24 cellular contexts compared by ENCODE assay signal in genomic region chr16:50306287-50306686, GRCh38. TPM values are rescaled to one million over a fixed set of nuclear protein-coding genes. Genes with fewer than 3 reads are reported as not detected.
DNase-seq lines count a peak whose midpoint lies in the region; ATAC-seq and TF ChIP-seq lines count a peak whose summit lies in the region.
"Had no signal": no experiment of that assay in that cellular context is flagged by ENCODE, and none has a peak within 500 bp of the region (broad histone marks: within the 10 kb centered on the region; RNA-seq: fewer than 3 reads in every experiment).

No MANE protein-coding gene starts in this region.

- no peak overlapping the region for H3K4me3 ChIP-seq in sigmoid colon
- H3K4me3 ChIP-seq: body of pancreas, hepatocyte had no signal

- WGBS in sigmoid colon, 2 donors: 84 to 89% methylated on average over 9 of the region's 9 CpGs

- peaks cover 4% of the 10 kb centered on the region for H3K4me1 Mint-ChIP-seq in activated T-cell treated with anti-CD3 and anti-CD28 coated beads, Interleukin-2, amount 50 U/mL, for 24 hours (ENCODE audit: low read depth)
- H3K4me1 Mint-ChIP-seq in immature natural killer cell: peaks cover 20 to 32% of the 10 kb centered on the region in 2 donors
- H3K4me1 Mint-ChIP-seq: nephron had no signal

- ATAC-seq in HG03045 (IDR thresholded peaks at IDR 0.05; ENCODE audit: unreplicated experiment): no peak
- ATAC-seq: body of pancreas, PC-3, T-helper 17 cell had no signal

- H3K27me3 ChIP-seq in sigmoid colon: no peaks in the 10 kb centered on the region
- H3K27me3 ChIP-seq: body of pancreas, hepatocyte had no signal

- no peaks in the 10 kb centered on the region for H3K27me3 Mint-ChIP-seq in activated T-cell treated with anti-CD3 and anti-CD28 coated beads, Interleukin-2, amount 50 U/mL, for 24 hours
- H3K27me3 Mint-ChIP-seq in immature natural killer cell (ENCODE audit: low read depth in 3 of 3): peaks cover 4 to 16% (median 11%) of the 10 kb centered on the region in 3 donors
- H3K27me3 Mint-ChIP-seq: activated naive CD4-positive, alpha-beta T cell treated with anti-CD3 and anti-CD28 coated beads, Interleukin-2, amount 50 U/mL, for 24 hours; CD4-positive, alpha-beta memory T cell; T-helper 17 cell had no signal

- intact Hi-C loops in sigmoid colon (cut with DNase I): no loop called here

- H3K4me1 ChIP-seq in sigmoid colon: peaks cover 0 to 5% (median 0%) of the 10 kb centered on the region in 4 donors
- H3K4me1 ChIP-seq: body of pancreas had no signal

- TF ChIP-seq CTCF in GM13977 (IDR thresholded peaks at IDR 0.05; ENCODE audit: extremely low read depth, insufficient read depth, missing control alignments): no peak
- TF ChIP-seq CTCF in sigmoid colon (IDR thresholded peaks at IDR 0.05): no peak

- no peak overlapping the region for H3K27ac ChIP-seq in sigmoid colon
- H3K27ac ChIP-seq: body of pancreas, hepatocyte, HL-60, VCaP had no signal

- peak; percentile 27 for DNase-seq in activated T-cell treated with anti-CD3 and anti-CD28 coated beads, Interleukin-2, amount 50 U/mL, for 24 hours
- no peak for DNase-seq in activated T-cell treated with anti-CD3 and anti-CD28 coated beads, Interleukin-2, amount 50 U/mL, for 48 hours
- DNase-seq in GM13977 (ENCODE audit: low spot score): peak; percentile 19
- no peak for DNase-seq in immature natural killer cell
- DNase-seq in sigmoid colon: peak; percentile 41
- DNase-seq in erythroblast (lab: John Stamatoyannopoulos, UW): no peak
- DNase-seq in NCI-H69 (lab: John Stamatoyannopoulos, UW): no peak
- DNase-seq: CD4-positive, alpha-beta memory T cell; cortex of kidney; DMS53; foreskin fibroblast; mesenchymal stem cell; MM.1S; NCI-H1694 treated with DMSO at 0.1 percent for 48 hours; NCI-H82; PC-3 had no signal

- in situ Hi-C loops in GM13977 (cut with MboI; ENCODE audit: low pct_unique_long_range_greater_than_20kb, low sequenced_read_pairs, unreplicated experiment): no loop called here

- peaks cover 81% of the 10 kb centered on the region for H3K36me3 Mint-ChIP-seq in activated T-cell treated with anti-CD3 and anti-CD28 coated beads, Interleukin-2, amount 50 U/mL, for 24 hours (ENCODE audit: low read depth)
- peaks cover 0 to 7% (median 7%) of the 10 kb centered on the region in 3 donors for H3K36me3 Mint-ChIP-seq in immature natural killer cell

- H3K36me3 ChIP-seq in sigmoid colon: no peaks in the 10 kb centered on the region

- no peak for TF ChIP-seq EP300 in sigmoid colon (IDR thresholded peaks at IDR 0.05)

- peak overlapping the region; percentile 63 for H3K27ac Mint-ChIP-seq in activated T-cell treated with anti-CD3 and anti-CD28 coated beads, Interleukin-2, amount 50 U/mL, for 24 hours
- H3K27ac Mint-ChIP-seq in immature natural killer cell: peak overlapping the region in 4 of 6 donors; percentile 32 to 87 (median 81)
- H3K27ac Mint-ChIP-seq: activated naive CD4-positive, alpha-beta T cell treated with anti-CD3 and anti-CD28 coated beads, Interleukin-2, amount 50 U/mL, for 24 hours; nephron had no signal

- no peaks in the 10 kb centered on the region for H3K9me3 ChIP-seq in sigmoid colon
- H3K9me3 ChIP-seq: body of pancreas had no signal

- no peak for TF ChIP-seq POLR2A in sigmoid colon (IDR thresholded peaks at IDR 0.05)
- no peak for TF ChIP-seq POLR2A in erythroblast (IDR thresholded peaks at IDR 0.05; ENCODE audit: low read length)

- no peaks in the 10 kb centered on the region for H3K9me3 Mint-ChIP-seq in activated T-cell treated with anti-CD3 and anti-CD28 coated beads, Interleukin-2, amount 50 U/mL, for 24 hours
- no peaks in the 10 kb centered on the region for H3K9me3 Mint-ChIP-seq in immature natural killer cell
- H3K9me3 Mint-ChIP-seq: activated naive CD4-positive, alpha-beta T cell treated with anti-CD3 and anti-CD28 coated beads, Interleukin-2, amount 50 U/mL, for 24 hours; CD4-positive, alpha-beta memory T cell; nephron had no signal

- no peak overlapping the region for H3K4me3 Mint-ChIP-seq in activated T-cell treated with anti-CD3 and anti-CD28 coated beads, Interleukin-2, amount 50 U/mL, for 24 hours
- no peak overlapping the region for H3K4me3 Mint-ChIP-seq in immature natural killer cell
- H3K4me3 Mint-ChIP-seq: activated naive CD4-positive, alpha-beta T cell treated with anti-CD3 and anti-CD28 coated beads, Interleukin-2, amount 50 U/mL, for 24 hours; CD4-positive, alpha-beta memory T cell; nephron; T-helper 17 cell had no signal

RNA-seq across cellular contexts. Expression of gene ADCY7, which starts 39.9 kb away (rescaled TPM):
- polyA plus RNA-seq in immature natural killer cell (100 to 1,000 TPM in 2 of 3 donors, 10 to 100 TPM in 1; 97.6 to 209 (median 108) TPM), sigmoid colon (10 to 100 TPM in 1 of 3 donors, 1 to 10 TPM in 2; 1.2 to 24.0 (median 1.8) TPM)
- 10 to 100 TPM in 3 of 4 donors, 1 to 10 TPM in 1; 8.9 to 16.8 (median 11.3) TPM for total RNA-seq in sigmoid colon

Comparison
In these comparisons a context has a peak if more than half of its experiments do, and no peak if none do; other contexts are left out.
1. DNase-seq: peak in activated T-cell treated with anti-CD3 and anti-CD28 coated beads, Interleukin-2, amount 50 U/mL, for 24 hours (single experiment), GM13977 (single experiment) and sigmoid colon (single experiment); none in activated T-cell treated with anti-CD3 and anti-CD28 coated beads, Interleukin-2, amount 50 U/mL, for 48 hours (0 of 2), immature natural killer cell (0 of 3), erythroblast (0 of 2) and NCI-H69 (single experiment).